ENCODE assay signal across 1 cellular context in the genomic region with DNA sequence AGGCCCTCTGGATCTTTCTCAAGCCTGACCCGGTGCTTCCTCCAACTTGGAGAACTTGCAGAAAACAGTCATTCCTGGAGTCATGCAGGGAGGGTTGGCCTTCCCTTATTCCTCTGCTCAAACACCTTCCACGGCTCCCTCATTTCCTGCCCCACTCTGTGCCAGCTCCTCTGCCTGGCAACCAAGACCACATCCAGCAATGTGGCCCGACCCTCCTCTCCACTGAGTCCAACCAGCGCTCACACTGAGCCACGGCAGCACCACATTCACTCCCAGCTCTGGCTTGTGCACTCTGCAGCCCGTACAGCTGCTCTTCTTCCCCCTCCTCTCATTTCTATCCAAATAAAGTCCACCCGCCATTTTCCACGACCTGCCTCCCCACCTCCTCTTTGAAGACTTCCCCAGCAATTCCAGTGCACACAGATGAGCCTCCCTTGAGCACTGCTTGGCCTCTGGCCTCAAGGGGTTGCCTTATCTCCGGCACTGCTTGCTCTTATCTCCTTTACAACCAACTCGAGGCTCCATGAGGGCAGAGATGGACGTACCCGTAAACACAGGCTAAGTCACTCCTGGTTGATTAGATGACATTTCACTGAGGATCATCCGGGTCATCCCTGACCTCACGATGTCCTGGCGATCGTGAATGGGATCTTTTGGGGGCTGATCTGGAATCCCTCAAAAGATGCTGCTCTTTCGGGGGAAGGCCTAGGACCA.
TF ChIP-seq lines count a peak whose summit lies in the region.

No MANE protein-coding gene starts in this region.

TF ChIP-seq in H1, 55 proteins besides CTCF, POLR2A, EP300 and RAD21:
- TF ChIP-seq JUN (IDR thresholded peaks at IDR 0.05; ENCODE audit: low read depth, low read length), result no peak
- TF ChIP-seq TAF7 (optimal IDR thresholded peaks at IDR 0.05; ENCODE audit: borderline replicate concordance, low read depth, low read length), result no peak
- no peak for TF ChIP-seq CHD1 (IDR thresholded peaks at IDR 0.05; ENCODE audit: low read depth, low read length)
- TF ChIP-seq ASH2L (IDR thresholded peaks at IDR 0.05; ENCODE audit: low read length), result no peak
